32 cellular contexts compared by ENCODE assay signal in the genomic region with DNA sequence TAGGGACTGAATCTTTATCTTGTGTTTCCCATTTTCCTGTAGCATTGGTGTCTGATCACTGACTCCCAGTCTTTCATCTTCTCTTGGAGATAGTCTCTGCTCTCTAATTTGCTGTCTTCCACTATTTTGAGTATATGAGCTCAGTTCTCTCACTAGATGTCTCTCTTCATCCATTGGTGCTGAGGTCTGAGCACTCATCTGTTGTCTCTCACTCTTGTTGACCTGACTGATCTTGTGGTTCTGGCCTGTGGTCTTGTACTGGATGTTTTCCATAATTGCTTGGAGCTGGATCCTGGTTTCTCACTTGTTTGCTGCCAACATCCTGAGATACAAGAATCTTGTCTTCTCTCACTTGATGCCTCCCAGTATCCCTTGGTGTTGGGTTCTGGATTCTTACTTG. TPM values are rescaled to one million over a fixed set of nuclear protein-coding genes. Genes with fewer than 3 reads are reported as not detected.
"Had no signal": no experiment of that assay in that cellular context is flagged by ENCODE, and none has a peak within 500 bp of the region (broad histone marks: within the 10 kb centered on the region; RNA-seq: fewer than 3 reads in every experiment).

No MANE protein-coding gene starts in this region.

- DNase-seq: activated CD4-positive, alpha-beta memory T cell treated with anti-CD3 and anti-CD28 coated beads for 36 hours; activated CD4-positive, alpha-beta T cell treated with anti-CD3 and anti-CD28 coated beads for 36 hours; activated CD4-positive, alpha-beta T cell treated with anti-CD3 and anti-CD28 coated beads, Interleukin-2, amount 50 U/mL, for 1 hour; activated CD8-positive, alpha-beta memory T cell treated with anti-CD3 and anti-CD28 coated beads, Interleukin-2, amount 50 U/mL, for 4 hours; activated naive CD4-positive, alpha-beta T cell treated with anti-CD3 and anti-CD28 coated beads, Interleukin-2, amount 10 ng/mL, durations not matched to agents 7 days and 5 days; activated naive CD8-positive, alpha-beta T cell treated with anti-CD3 and anti-CD28 coated beads, Interleukin-2, amount 50 U/mL, for 24 hours; activated T-cell treated with anti-CD3 and anti-CD28 coated beads for 4 hours; activated T-cell treated with anti-CD3 and anti-CD28 coated beads, Interleukin-2, amount 50 U/mL, for 4 hours; anterior cingulate cortex; central memory CD4-positive, alpha-beta T cell; MG63; NCI-H1048; NCI-H1105 treated with DMSO at 0.1 percent for 48 hours; NCI-H1436; NCI-H1694; NCI-H1930; NCI-H2081 treated with DMSO at 0.1 percent for 48 hours; NCI-H510A; NCI-H526; NCI-H748 treated with DMSO at 0.1 percent for 48 hours; PC-9; Right ventricle myocardium superior; T1000 had no signal

- H3K4me3 ChIP-seq: MG63, PC-9 had no signal

- H3K27ac ChIP-seq: KMS-11, PC-9 had no signal

- ATAC-seq: activated CD4-positive, alpha-beta T cell treated with anti-CD3 and anti-CD28 coated beads for 36 hours; activated CD4-positive, CD25-positive, alpha-beta regulatory T cell treated with anti-CD3 and anti-CD28 coated beads, Interleukin-2, amount 50 U/mL, for 24 hours; activated naive CD8-positive, alpha-beta T cell treated with anti-CD3 and anti-CD28 coated beads, Interleukin-2, amount 50 U/mL, for 24 hours; activated T-cell treated with anti-CD3 and anti-CD28 coated beads, Interleukin-2, amount 50 U/mL, for 4 hours; WTC11 had no signal

- H3K4me2 ChIP-seq: KMS-11, PC-9 had no signal

- FAIRE-seq: RCC 7860 had no signal

- H2AFZ ChIP-seq: PC-9 had no signal

- H3K9me3 ChIP-seq: MG63 had no signal

- H3K9ac ChIP-seq: KMS-11 had no signal

- H3K36me3 ChIP-seq: MG63 had no signal

RNA-seq across cellular contexts. Expression of a gene that starts 26.9 kb away (rescaled TPM):
- total RNA-seq: activated CD4-positive, alpha-beta memory T cell treated with anti-CD3 and anti-CD28 coated beads for 36 hours; activated CD4-positive, alpha-beta T cell treated with anti-CD3 and anti-CD28 coated beads for 36 hours; activated T-cell treated with anti-CD3 and anti-CD28 coated beads, Interleukin-2, amount 50 U/mL, for 4 hours; activated T-helper 1 cell treated with anti-CD3 and anti-CD28 coated beads, Interleukin-12 subunit alpha, Interleukin-12 subunit beta, Interleukin-2, Interleukin-4 antibody, amounts not matched to agents 30 ng/mL and 10 ng/mL and 1 ng/mL, durations not matched to agents 14 hours and 24 hours and 36 hours; cerebellum; OCI-LY7; PC-9; Right ventricle myocardium superior; T-helper 1 cell treated with Interleukin-12 subunit alpha and Interleukin-12 subunit beta and Interleukin-4 antibody, amounts not matched to agents 30 ng/mL and 1 ng/mL, for 36 hours; T-helper 2 cell treated with Interferon-gamma antibody and Interleukin-4, amounts not matched to agents 100 ng/mL and 5 ng/mL, for 36 hours; WTC11 had no signal

RNA-seq across cellular contexts. Expression of a gene that starts 53.3 kb away (rescaled TPM):
- total RNA-seq: activated CD4-positive, alpha-beta memory T cell treated with anti-CD3 and anti-CD28 coated beads for 36 hours; activated T-helper 1 cell treated with anti-CD3 and anti-CD28 coated beads, Interleukin-12 subunit alpha, Interleukin-12 subunit beta, Interleukin-2, Interleukin-4 antibody, amounts not matched to agents 30 ng/mL and 10 ng/mL and 1 ng/mL, durations not matched to agents 14 hours and 24 hours and 36 hours; OCI-LY7; Right ventricle myocardium superior had no signal
